ENCODE assay signal across 23 cellular contexts in the genomic region with DNA sequence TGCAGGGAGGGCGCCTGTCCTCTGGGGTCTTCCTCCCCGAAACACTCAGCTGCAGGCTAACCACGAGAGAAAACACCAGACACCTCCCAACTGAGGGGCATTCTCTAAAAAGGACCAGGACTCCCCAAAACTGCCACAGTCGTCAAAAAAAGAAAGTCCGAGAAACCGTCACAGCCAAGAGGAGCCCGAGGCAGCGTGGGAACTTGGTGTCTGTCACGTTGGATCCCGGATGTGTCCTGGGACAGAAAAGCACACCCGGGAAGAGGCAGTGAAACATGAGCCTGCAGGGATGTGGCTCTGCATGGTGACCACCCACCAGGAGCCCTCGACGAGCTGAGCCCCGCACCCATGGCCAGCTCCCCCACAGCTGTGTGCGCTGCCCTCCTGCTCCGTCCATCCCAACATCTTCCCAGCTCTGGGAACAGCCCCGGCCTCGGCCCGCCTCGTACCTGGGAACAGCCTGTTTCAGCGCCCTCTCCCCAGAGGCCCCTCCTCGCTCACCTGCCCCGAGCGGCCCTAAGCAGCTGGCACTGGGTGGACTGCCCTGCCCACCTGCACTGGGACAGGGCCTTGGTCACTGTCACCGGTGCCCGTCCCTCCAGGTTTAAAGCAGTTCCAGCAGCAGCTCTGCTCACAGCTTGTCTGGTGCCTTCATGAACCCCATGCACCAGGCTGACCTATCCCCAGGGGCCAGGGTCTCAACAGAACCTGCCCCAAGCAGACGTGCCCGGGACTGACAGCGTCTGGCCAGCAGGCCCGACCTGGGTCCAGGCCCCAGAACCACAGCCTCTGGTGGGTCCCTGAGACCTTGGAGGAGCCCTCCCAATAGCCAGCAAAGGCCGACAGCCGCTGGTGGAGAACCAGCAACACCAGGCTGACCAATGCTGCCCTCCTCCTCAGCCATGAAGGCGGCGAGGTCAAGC. TPM values are rescaled to one million over a fixed set of nuclear protein-coding genes. Genes with fewer than 3 reads are reported as not detected.
DNase-seq lines count a peak whose midpoint lies in the region; ATAC-seq and TF ChIP-seq lines count a peak whose summit lies in the region.
"Had no signal": no experiment of that assay in that cellular context is flagged by ENCODE, and none has a peak within 500 bp of the region (broad histone marks: within the 10 kb centered on the region; RNA-seq: fewer than 3 reads in every experiment).

No MANE protein-coding gene starts in this region.

- CTCF ChIA-PET in IMR-90 (lab: Yijun Ruan, JAX), result no interaction called here

- no peak for TF ChIP-seq RAD21 in IMR-90 (IDR thresholded peaks at IDR 0.05; ENCODE audit: low read length)

- H3K9ac ChIP-seq in IMR-90 (ENCODE audit: low read depth, low read length), result no peak overlapping the region
- H3K9ac ChIP-seq in iPS-15b (ENCODE audit: low read depth, low read length), result peak overlapping the region; percentile 12
- no peak overlapping the region for H3K9ac ChIP-seq in neural progenitor cell
- H3K9ac ChIP-seq: GM23248, parathyroid adenoma had no signal

- intact Hi-C loops in heart left ventricle (cut with DNase I), result loop anchor here in 1 of 10 donors (5.0 kb wide), 1 partner anchor 36 kb away; no protein-coding TSS in a partner anchor
- intact Hi-C loops in cardiac septum (cut with DNase I), result no loop called here
- intact Hi-C loops in IMR-90 (cut with micrococcal nuclease), result no loop called here
- intact Hi-C loops in prostate gland (cut with DNase I), result no loop called here

- H3K4me2 ChIP-seq in IMR-90 (ENCODE audit: low read depth, low read length), result no peak overlapping the region
- H3K4me2 ChIP-seq in neural progenitor cell, result peak overlapping the region; percentile 79

- no peak overlapping the region for H3K23ac ChIP-seq in IMR-90 (ENCODE audit: low read depth, low read length)

- no peak overlapping the region for H4K91ac ChIP-seq in IMR-90 (ENCODE audit: insufficient read depth, low read depth, low read length)

- dilution Hi-C loops in IMR-90 (cut with HindIII; ENCODE audit: low sequenced_read_pairs, unreplicated experiment), result no loop called here

- H3K4ac ChIP-seq in IMR-90 (ENCODE audit: low read depth, low read length), result no peak overlapping the region

- no peak overlapping the region for H4K5ac ChIP-seq in IMR-90 (ENCODE audit: low read depth, low read length)

- H2AFZ ChIP-seq in IMR-90 (replicated peaks; ENCODE audit: low read length, poor library complexity), result no peak overlapping the region
- H2AFZ ChIP-seq in neural progenitor cell (replicated peaks), result no peak overlapping the region
- H2AFZ ChIP-seq: GM23248, parathyroid adenoma had no signal

- H2BK5ac ChIP-seq in IMR-90 (ENCODE audit: low read depth, low read length, poor library complexity, severe bottlenecking), result no peak overlapping the region

- H2AK5ac ChIP-seq in IMR-90 (ENCODE audit: low read depth, low read length), result no peak overlapping the region

- H4K8ac ChIP-seq in IMR-90 (ENCODE audit: low read depth in 2 of 2, low read length in 2 of 2), result no peak overlapping the region

- no peak overlapping the region for H3K14ac ChIP-seq in IMR-90 (replicated peaks; ENCODE audit: low read depth, low read length)

- H3K27me3 ChIP-seq in heart left ventricle (no peaks in the 10 kb centered on the region), IMR-90 (ENCODE audit: control insufficient read depth, insufficient read depth, low read length) (no peaks in the 10 kb centered on the region), iPS-15b (ENCODE audit: control insufficient read depth, insufficient read depth, low read length) (no peaks in the 10 kb centered on the region), neural progenitor cell (no peaks in the 10 kb centered on the region), prostate gland (replicated peaks; ENCODE audit: insufficient read depth) (no peaks in the 10 kb centered on the region)
- H3K27me3 ChIP-seq: esophagus squamous epithelium, gastroesophageal sphincter had no signal

- no peak overlapping the region for H2BK20ac ChIP-seq in IMR-90 (ENCODE audit: low read depth, low read length)

- H3K79me1 ChIP-seq in IMR-90 (ENCODE audit: low read depth in 1 of 2, low read length in 2 of 2), result peaks cover 0 to 4% of the 10 kb centered on the region in 2 experiments; a peak in 1 of 4 replicates

- DNase-seq in heart left ventricle, result no peak
- DNase-seq in cardiac septum (ENCODE audit: low spot score), result no peak
- DNase-seq in IMR-90, result no peak
- peak; percentile 50 for DNase-seq in neural progenitor cell (ENCODE audit: low spot score)
- DNase-seq in type B pancreatic cell (ENCODE audit: extremely low spot score, unreplicated experiment), result no peak
- DNase-seq in NCI-H2196 (lab: John Stamatoyannopoulos, UW; ENCODE audit: unreplicated experiment), result no peak
- DNase-seq in prostate gland (ENCODE audit: low spot score), result no peak
- DNase-seq: activated CD4-positive, alpha-beta T cell treated with anti-CD3 and anti-CD28 coated beads for 1 hour; effector memory CD8-positive, alpha-beta T cell; esophagus squamous epithelium; GF-D8; GM23248; left ventricle myocardium superior; NCI-H1092 treated with DMSO at 0.1 percent for 48 hours; NCI-H2081; NCI-H510A; NK-92 treated with Interleukin-12 subunit alpha and Interleukin-12 subunit beta, amount 100 ng/mL, for 24 hours; stimulated activated naive CD4-positive, alpha-beta T cell treated with Interleukin-2 at 50 U/mL for 16 hours had no signal

- H3K36me3 Mint-ChIP-seq in neural progenitor cell (no peaks in the 10 kb centered on the region), type B pancreatic cell (no peaks in the 10 kb centered on the region)

- no peak overlapping the region for H3K18ac ChIP-seq in IMR-90 (ENCODE audit: low read depth, low read length)

- H3K9me3 ChIP-seq in heart left ventricle (no peaks in the 10 kb centered on the region), IMR-90 (ENCODE audit: control insufficient read depth, insufficient read depth, low read length) (no peaks in the 10 kb centered on the region), iPS-15b (ENCODE audit: control insufficient read depth, insufficient read depth, low read length) (no peaks in the 10 kb centered on the region), neural progenitor cell (ENCODE audit: low read depth) (no peaks in the 10 kb centered on the region), prostate gland (no peaks in the 10 kb centered on the region)
- H3K9me3 ChIP-seq: esophagus squamous epithelium, gastroesophageal sphincter had no signal

- H3K4me1 Mint-ChIP-seq in neural progenitor cell (peaks cover 49% of the 10 kb centered on the region), type B pancreatic cell (ENCODE audit: unreplicated experiment) (peaks cover 46% of the 10 kb centered on the region)

- no peaks in the 10 kb centered on the region for H3K9me1 ChIP-seq in IMR-90 (ENCODE audit: insufficient read depth, low read length)

- H4K20me1 ChIP-seq in IMR-90 (ENCODE audit: insufficient read depth, low read length) (peaks cover 21% of the 10 kb centered on the region), neural progenitor cell (ENCODE audit: low read depth) (peaks cover 84% of the 10 kb centered on the region)

- H3K4me3 Mint-ChIP-seq in neural progenitor cell, result no peak overlapping the region
- H3K4me3 Mint-ChIP-seq in type B pancreatic cell, result no peak overlapping the region
- H3K4me3 Mint-ChIP-seq: activated T-helper 17 cell treated with anti-CD3 and anti-CD28 coated beads, Interleukin-2, amount 50 U/mL, for 72 hours; CD14-positive monocyte had no signal

- peak overlapping the region; percentile 28 for H2AK9ac ChIP-seq in IMR-90 (replicated peaks; ENCODE audit: low read depth, low read length, poor library complexity)

- H3K9me3 Mint-ChIP-seq in neural progenitor cell (no peaks in the 10 kb centered on the region), type B pancreatic cell (no peaks in the 10 kb centered on the region)
- H3K9me3 Mint-ChIP-seq: activated T-helper 17 cell treated with anti-CD3 and anti-CD28 coated beads, Interleukin-2, amount 50 U/mL, for 72 hours; CD14-positive monocyte; effector memory CD8-positive, alpha-beta T cell had no signal

- POLR2A ChIA-PET in IMR-90 (lab: Charles Lee; ENCODE audit: unreplicated experiment), result no interaction called here

- 69 to 73% (median 72%) methylated on average over 27 to 34 of the region's 34 CpGs for WGBS in heart left ventricle, 4 donors
- WGBS in IMR-90 (ENCODE audit: extremely low coverage in 2 of 2, insufficient read length in 1 of 2), 2 experiments, result 72% methylated on average over 17 of the region's 34 CpGs; no CpG with 5 or more reads in 1 of the 2 experiments
- WGBS in prostate gland, result 84% methylated on average over 34 of the region's 34 CpGs

- no peak overlapping the region for H2BK15ac ChIP-seq in IMR-90 (ENCODE audit: low read depth, low read length)

- H3K27ac Mint-ChIP-seq in neural progenitor cell (no peak overlapping the region), type B pancreatic cell (no peak overlapping the region)

- peaks cover 78% of the 10 kb centered on the region for H3K79me2 ChIP-seq in neural progenitor cell (ENCODE audit: low read depth)

- H3F3A ChIP-seq in neural progenitor cell (ENCODE audit: low read depth), result peaks cover 48% of the 10 kb centered on the region

- BruUV-seq in IMR-90 (replicated peaks; lab: Mats Ljungman, UMichigan), result no TSS peak

- H3K4me1 ChIP-seq in heart left ventricle (peaks cover 41 to 89% (median 73%) of the 10 kb centered on the region in 12 donors), IMR-90 (ENCODE audit: control insufficient read depth, insufficient read depth, low read length) (peaks cover 2% of the 10 kb centered on the region; the same call in 1 of the 2 replicates), iPS-15b (ENCODE audit: control insufficient read depth, insufficient read depth, low read length) (no peaks in the 10 kb centered on the region), neural progenitor cell (peaks cover 68% of the 10 kb centered on the region), prostate gland (replicated peaks) (peaks cover 25% of the 10 kb centered on the region)

- in situ Hi-C loops in IMR-90 (cut with MboI; ENCODE audit: low sequenced_read_pairs), result no loop called here

- ATAC-seq in heart left ventricle, result no peak
- no peak for ATAC-seq in IMR-90 (ENCODE audit: low read depth)
- ATAC-seq: activated T-helper 17 cell treated with anti-CD3 and anti-CD28 coated beads, Interleukin-2, amount 50 U/mL, for 72 hours; effector memory CD8-positive, alpha-beta T cell; gastroesophageal sphincter; left ventricle myocardium superior had no signal

- peak overlapping the region in 11 of 12 donors; percentile 3 to 99 (median 89) for H3K27ac ChIP-seq in heart left ventricle
- H3K27ac ChIP-seq in IMR-90 (ENCODE audit: insufficient read depth, low read length), result no peak overlapping the region
- H3K27ac ChIP-seq in neural progenitor cell, result peak overlapping the region; percentile 97
- no peak overlapping the region for H3K27ac ChIP-seq in prostate gland
- H3K27ac ChIP-seq: GM23248 had no signal

- H3K56ac ChIP-seq in IMR-90 (ENCODE audit: extremely low read depth, insufficient read depth, low read length), result no peak overlapping the region

- H3K4me3 ChIP-seq in heart left ventricle (no peak overlapping the region), IMR-90 (ENCODE audit: insufficient read depth, low read depth, low read length) (no peak overlapping the region), iPS-15b (ENCODE audit: low read depth, low read length) (no peak overlapping the region), neural progenitor cell (no peak overlapping the region), prostate gland (no peak overlapping the region)
- H3K4me3 ChIP-seq: esophagus squamous epithelium, gastroesophageal sphincter, GM23248 had no signal

- H3K27me3 Mint-ChIP-seq in neural progenitor cell (ENCODE audit: insufficient read depth, low read depth) (peaks cover 2% of the 10 kb centered on the region), type B pancreatic cell (no peaks in the 10 kb centered on the region)
- H3K27me3 Mint-ChIP-seq: activated T-helper 17 cell treated with anti-CD3 and anti-CD28 coated beads, Interleukin-2, amount 50 U/mL, for 72 hours; effector memory CD8-positive, alpha-beta T cell had no signal

- H3K36me3 ChIP-seq in heart left ventricle, result peaks cover 0 to 14% (median 3%) of the 10 kb centered on the region in 9 donors
- H3K36me3 ChIP-seq in IMR-90 (ENCODE audit: control insufficient read depth, insufficient read depth, low read length), result no peaks in the 10 kb centered on the region
- H3K36me3 ChIP-seq in iPS-15b (ENCODE audit: control insufficient read depth, insufficient read depth, low read length), result peaks cover 2% of the 10 kb centered on the region
- H3K36me3 ChIP-seq in neural progenitor cell, result no peaks in the 10 kb centered on the region
- H3K36me3 ChIP-seq in prostate gland, result no peaks in the 10 kb centered on the region
- H3K36me3 ChIP-seq: esophagus squamous epithelium had no signal

- TF ChIP-seq POLR2A in heart left ventricle (IDR thresholded peaks at IDR 0.05), result no peak
- no peak for TF ChIP-seq POLR2A in IMR-90 (IDR thresholded peaks at IDR 0.05; ENCODE audit: low read depth, low read length)
- no peak for TF ChIP-seq POLR2A in prostate gland (IDR thresholded peaks at IDR 0.05)

- TF ChIP-seq CTCF in heart left ventricle (IDR thresholded peaks at IDR 0.05), result no peak
- no peak for TF ChIP-seq CTCF in IMR-90 (conservative IDR thresholded peaks at IDR 0.05; ENCODE audit: low read depth, low read length)
- TF ChIP-seq CTCF in neural progenitor cell (IDR thresholded peaks at IDR 0.05), result no peak
- TF ChIP-seq CTCF in type B pancreatic cell (conservative IDR thresholded peaks at IDR 0.05), result no peak
- TF ChIP-seq CTCF in prostate gland (IDR thresholded peaks at IDR 0.05), result no peak

- H2BK120ac ChIP-seq in IMR-90 (ENCODE audit: low read depth, low read length), result no peak overlapping the region

RNA-seq across cellular contexts. Expression of gene SLC12A7, which starts 10.9 kb away (rescaled TPM):
- total RNA-seq in heart left ventricle (100 to 1,000 TPM in 7 of 9 donors, 10 to 100 TPM in 2; 77.0 to 159 (median 132) TPM), cardiac septum (127 TPM), IMR-90 (2012; rRNA removed) (3.0 and 3.3 TPM in 2 replicates), neural progenitor cell (ENCODE audit: low replicate concordance) (7.5 and 27.3 TPM in 2 replicates), type B pancreatic cell (ENCODE audit: low replicate concordance) (44.7 and 57.6 TPM in 2 replicates), prostate gland (100 to 1,000 TPM in 1 of 2 donors, 10 to 100 TPM in 1; 27.6 to 138 TPM)
- polyA plus RNA-seq in heart left ventricle (10 to 100 TPM; 66.3 to 74.5 TPM), IMR-90 (2012; rRNA removed) (6.1 and 7.5 TPM in 2 replicates)
- 3.3 and 6.6 TPM in 2 replicates for polyA plus RNA-seq in IMR-90 (2012; cell fraction: cytosol; rRNA removed)
- polyA plus RNA-seq in IMR-90 (2012; cell fraction: nucleus; rRNA removed; ENCODE audit: low replicate concordance), result 22.0 and 39.5 TPM in 2 replicates

Comparison
In these comparisons a context has a peak if more than half of its experiments do, and no peak if none do; other contexts are left out.
1. H3K27ac ChIP-seq: peak in heart left ventricle (11 of 12) and neural progenitor cell (single experiment); none in IMR-90 (single experiment) and prostate gland (0 of 2).